In the genomic region with DNA sequence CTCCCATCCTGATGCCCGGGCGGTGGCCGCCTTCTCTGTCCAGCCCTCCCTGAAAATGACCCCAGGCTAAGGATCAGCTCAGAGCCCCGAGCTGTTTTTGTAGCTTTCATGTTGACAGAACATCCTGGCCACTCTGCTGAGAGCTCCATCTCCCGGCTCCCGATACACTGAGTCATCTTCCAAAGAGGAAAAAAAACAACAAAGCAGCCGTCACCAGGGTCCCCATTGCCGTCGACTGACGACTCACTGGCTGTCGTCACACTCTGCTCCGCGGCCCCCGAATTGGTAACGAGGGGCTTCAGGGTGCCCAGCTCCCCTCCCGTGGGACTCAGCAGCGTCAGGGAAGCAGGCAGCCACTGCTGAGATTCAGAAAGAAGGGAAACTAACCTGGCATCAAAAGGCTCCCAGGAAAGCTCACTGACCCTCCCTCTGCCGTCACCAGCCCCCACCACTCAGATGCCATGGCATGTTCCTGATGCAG, we compare ENCODE assay signal across 11 cellular contexts.
DNase-seq lines count a peak whose midpoint lies in the region; ATAC-seq, FAIRE-seq and TF ChIP-seq lines count a peak whose summit lies in the region.
"Had no signal": no experiment of that assay in that cellular context is flagged by ENCODE, and none has a peak within 500 bp of the region (broad histone marks: within the 10 kb centered on the region; RNA-seq: fewer than 3 reads in every experiment).

No MANE protein-coding gene starts in this region.

- DNase-seq in H54 (ENCODE audit: insufficient read length, low spot score), result peak; percentile 94
- DNase-seq in astrocyte of the spinal cord (ENCODE audit: low read depth, low spot score), result peak; percentile 69
- DNase-seq in islet precursor cell, result peak; percentile 82
- DNase-seq in stomach, result no peak
- no peak for DNase-seq in NCI-H345 (lab: John Stamatoyannopoulos, UW)
- no peak for DNase-seq in SIG-M5 treated with dmso at 0.1 percent for 504 hours (lab: John Stamatoyannopoulos, UW; ENCODE audit: unreplicated experiment)
- DNase-seq in cerebellar cortex (ENCODE audit: low spot score), result no peak
- DNase-seq: NCI-H524 had no signal

- H3K36me3 ChIP-seq in stomach, result peaks cover 47 to 77% (median 65%) of the 10 kb centered on the region in 4 donors

- TF ChIP-seq CTCF in astrocyte of the spinal cord (IDR thresholded peaks at IDR 0.05; ENCODE audit: low read depth, low read length), result no peak
- no peak for TF ChIP-seq CTCF in stomach (IDR thresholded peaks at IDR 0.05)

- H3K4me3 ChIP-seq in astrocyte of the spinal cord (ENCODE audit: low read depth, low read length), result peak overlapping the region; percentile 20
- H3K4me3 ChIP-seq in stomach, result peak overlapping the region; percentile 64 to 83 (median 72)

- no peak for TF ChIP-seq EP300 in stomach (IDR thresholded peaks at IDR 0.05)

- no peaks in the 10 kb centered on the region for H3K27me3 ChIP-seq in stomach

- ATAC-seq in HG03378 (IDR thresholded peaks at IDR 0.05; ENCODE audit: unreplicated experiment), result no peak
- ATAC-seq: WTC11 had no signal

- in situ Hi-C loops in astrocyte of the spinal cord (cut with HindIII; ENCODE audit: low sequenced_read_pairs), result no loop called here

- H3K4me1 ChIP-seq in stomach, result peaks cover 68 to 88% (median 81%) of the 10 kb centered on the region in 4 donors

- no peaks in the 10 kb centered on the region for H3K9me3 ChIP-seq in stomach

- FAIRE-seq in H54 (lab: Jason Lieb, UNC), result no peak
- FAIRE-seq: keratinocyte had no signal

- peak overlapping the region; percentile 47 to 99 (median 97) for H3K27ac ChIP-seq in stomach

- TF ChIP-seq POLR2A in H54 (IDR thresholded peaks at IDR 0.05; ENCODE audit: low read depth, low read length) (no peak), stomach (IDR thresholded peaks at IDR 0.05) (no peak)

- 61 to 77% (median 63%) methylated on average over 14 to 18 of the region's 18 CpGs for WGBS in stomach, 5 donors

- intact Hi-C loops in stomach (cut with DNase I; ENCODE audit: low total_unique reads), result loop anchor here (10.0 kb wide), 1 partner anchor 46 kb away; no protein-coding TSS in a partner anchor

Comparison
In these comparisons a context has a peak if more than half of its experiments do, and no peak if none do; other contexts are left out.
1. DNase-seq: peak in H54 (single experiment), astrocyte of the spinal cord (single experiment) and islet precursor cell (single experiment); none in stomach (single experiment), NCI-H345 (single experiment), SIG-M5 treated with dmso at 0.1 percent for 504 hours (single experiment) and cerebellar cortex (single experiment).